Comparison of ENCODE assay signal across 12 cellular contexts in the genomic region with DNA sequence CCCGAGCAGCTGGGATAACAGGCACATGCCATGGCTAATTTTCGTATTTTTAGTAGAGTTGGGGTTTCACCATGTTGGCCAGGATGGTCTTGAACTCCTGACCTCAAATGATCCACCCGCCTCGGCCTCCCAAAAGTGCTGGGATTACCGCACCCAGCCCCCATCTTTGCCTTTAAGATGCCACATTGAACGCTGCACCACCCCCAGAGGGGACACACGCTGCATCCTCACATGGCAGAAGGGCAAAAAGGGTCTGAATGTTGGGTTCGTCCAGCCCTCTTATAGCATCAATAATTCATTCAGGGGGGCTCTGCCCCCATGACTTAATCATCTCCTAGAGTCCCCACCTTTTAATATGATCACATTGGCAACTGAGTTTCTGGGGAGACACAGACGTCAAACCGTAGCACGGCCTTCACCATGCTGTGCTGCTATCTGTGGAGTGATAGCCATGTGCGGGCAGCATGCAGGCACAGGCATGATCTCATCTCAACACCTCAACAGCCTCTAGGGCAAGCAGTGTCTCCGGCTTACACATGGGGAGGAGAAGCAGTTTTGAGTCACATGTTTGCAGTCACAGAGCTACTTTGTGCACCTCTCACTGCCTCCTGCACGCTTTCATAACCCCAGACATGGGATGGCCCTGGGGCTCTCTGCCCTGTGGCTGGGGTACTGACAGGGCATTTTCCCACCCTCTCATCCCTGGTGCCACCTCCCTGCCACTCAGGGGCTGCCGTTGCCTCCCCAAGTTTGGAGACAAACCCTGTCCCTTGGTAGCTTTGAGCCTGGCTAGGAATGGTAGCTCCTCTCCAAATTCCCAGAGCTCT. TPM values are rescaled to one million over a fixed set of nuclear protein-coding genes. Genes with fewer than 3 reads are reported as not detected.
A peak's percentile ranks its signal among the peaks of the same experiment; 100 is the strongest.
DNase-seq lines count a peak whose midpoint lies in the region; ATAC-seq and TF ChIP-seq lines count a peak whose summit lies in the region.
"Had no signal": no experiment of that assay in that cellular context is flagged by ENCODE, and none has a peak within 500 bp of the region (broad histone marks: within the 10 kb centered on the region; RNA-seq: fewer than 3 reads in every experiment).

No MANE protein-coding gene starts in this region.

- H3K4me1 ChIP-seq in RWPE2 (ENCODE audit: insufficient read depth, poor library complexity, severe bottlenecking): no peaks in the 10 kb centered on the region
- H3K4me1 ChIP-seq: A549 had no signal

- ATAC-seq in activated CD4-positive, alpha-beta T cell treated with anti-CD3 and anti-CD28 coated beads for 36 hours: peak; percentile 80
- ATAC-seq in RWPE2 (ENCODE audit: low read depth): peak; percentile 68
- ATAC-seq in esophagus mucosa: peak; percentile 89
- ATAC-seq in stimulated activated effector memory CD8-positive, alpha-beta T cell treated with anti-CD3 and anti-CD28 coated beads, Interleukin-12 subunit alpha, Interleukin-12 subunit beta, amount 100 ng/mL, for 72 hours: peak; percentile 60
- no peak for ATAC-seq in GM19452 (IDR thresholded peaks at IDR 0.05; ENCODE audit: unreplicated experiment)

- POLR2A ChIA-PET in activated CD4-positive, alpha-beta T cell treated with anti-CD3 and anti-CD28 coated beads for 36 hours (lab: Charles Lee): interaction anchor here (1.1 kb wide), 1 partner anchor 27 kb away, joined by 3 read pairs; no protein-coding TSS in a partner anchor
- POLR2A ChIA-PET in activated CD4-positive, alpha-beta T cell treated with anti-CD3 and anti-CD28 coated beads, Interleukin-2, amount 10 ng/mL, durations not matched to agents 7 days and 5 days (lab: Charles Lee): interaction anchor here (0.6 kb wide), 1 partner anchor 177 kb away, joined by 4 read pairs; no protein-coding TSS in a partner anchor

- peak; percentile 53 for DNase-seq in activated CD4-positive, alpha-beta T cell treated with anti-CD3 and anti-CD28 coated beads for 36 hours
- no peak for DNase-seq in activated CD4-positive, alpha-beta T cell treated with anti-CD3 and anti-CD28 coated beads, Interleukin-2, amount 10 ng/mL, durations not matched to agents 7 days and 5 days
- DNase-seq in RWPE2 (ENCODE audit: low spot score) (no peak), NCI-H526 treated with DMSO at 0.1 percent for 48 hours (lab: John Stamatoyannopoulos, UW) (no peak)
- peak in 1 of 2 donors; percentile 46 for DNase-seq in stimulated activated effector memory CD8-positive, alpha-beta T cell treated with anti-CD3 and anti-CD28 coated beads, Interleukin-12 subunit alpha, Interleukin-12 subunit beta, amount 100 ng/mL, for 72 hours (ENCODE audit: low spot score in 2 of 2)
- DNase-seq in stimulated activated naive CD4-positive, alpha-beta T cell treated with Interleukin-2 at 50 U/mL for 16 hours (lab: John Stamatoyannopoulos, UW): no peak
- DNase-seq: NCI-H2081 had no signal

- H3K9me3 ChIP-seq in RWPE2 (ENCODE audit: severe bottlenecking): no peaks in the 10 kb centered on the region
- H3K9me3 ChIP-seq: A549 had no signal

- H3K27me3 ChIP-seq in RWPE2 (ENCODE audit: insufficient read depth, poor library complexity, severe bottlenecking): no peaks in the 10 kb centered on the region

- no peak overlapping the region for H3K4me3 ChIP-seq in RWPE2 (ENCODE audit: severe bottlenecking)
- H3K4me3 ChIP-seq: A549 had no signal

- CTCF ChIA-PET in activated CD4-positive, alpha-beta T cell treated with anti-CD3 and anti-CD28 coated beads for 36 hours (lab: Charles Lee): interaction anchor here (1.3 kb wide), 1 partner anchor 9 kb away, joined by 4 read pairs; no protein-coding TSS in a partner anchor
- CTCF ChIA-PET in activated CD4-positive, alpha-beta T cell treated with anti-CD3 and anti-CD28 coated beads, Interleukin-2, amount 10 ng/mL, durations not matched to agents 7 days and 5 days (lab: Charles Lee): interaction anchor here (0.9 to 2.5 kb wide), 2 partner anchors 10 to 13 kb away, joined by 4 to 6 read pairs; no protein-coding TSS in a partner anchor

- no peaks in the 10 kb centered on the region for H3K36me3 ChIP-seq in RWPE2 (ENCODE audit: low read depth)

- intact Hi-C loops in activated CD4-positive, alpha-beta T cell treated with anti-CD3 and anti-CD28 coated beads for 36 hours (cut with DNase I, micrococcal nuclease): loop anchor here in 1 of 2 experiments (2.0 kb wide), 1 partner anchor 15 kb away; no protein-coding TSS in a partner anchor

- H3K27ac ChIP-seq in RWPE2 (ENCODE audit: poor library complexity, severe bottlenecking): no peak overlapping the region

- no peaks in the 10 kb centered on the region for H3K27me3 Mint-ChIP-seq in activated CD4-positive, alpha-beta T cell treated with anti-CD3 and anti-CD28 coated beads for 36 hours
- H3K27me3 Mint-ChIP-seq in activated CD4-positive, alpha-beta T cell treated with anti-CD3 and anti-CD28 coated beads, Interleukin-2, amount 10 ng/mL, durations not matched to agents 7 days and 5 days: no peaks in the 10 kb centered on the region

- H3K27ac Mint-ChIP-seq in activated CD4-positive, alpha-beta T cell treated with anti-CD3 and anti-CD28 coated beads for 36 hours: peak overlapping the region; percentile 76
- H3K27ac Mint-ChIP-seq in activated CD4-positive, alpha-beta T cell treated with anti-CD3 and anti-CD28 coated beads, Interleukin-2, amount 10 ng/mL, durations not matched to agents 7 days and 5 days: no peak overlapping the region
- H3K27ac Mint-ChIP-seq in stimulated activated effector memory CD8-positive, alpha-beta T cell treated with anti-CD3 and anti-CD28 coated beads, Interleukin-12 subunit alpha, Interleukin-12 subunit beta, amount 100 ng/mL, for 72 hours: peak overlapping the region; percentile 59
- H3K27ac Mint-ChIP-seq: mesothelial cell of epicardium had no signal

- H3K4me1 Mint-ChIP-seq in activated CD4-positive, alpha-beta T cell treated with anti-CD3 and anti-CD28 coated beads for 36 hours: peaks cover 52% of the 10 kb centered on the region
- H3K4me1 Mint-ChIP-seq in activated CD4-positive, alpha-beta T cell treated with anti-CD3 and anti-CD28 coated beads, Interleukin-2, amount 10 ng/mL, durations not matched to agents 7 days and 5 days: peaks cover 46% of the 10 kb centered on the region
- H3K4me1 Mint-ChIP-seq in stimulated activated effector memory CD8-positive, alpha-beta T cell treated with anti-CD3 and anti-CD28 coated beads, Interleukin-12 subunit alpha, Interleukin-12 subunit beta, amount 100 ng/mL, for 72 hours: peaks cover 45% of the 10 kb centered on the region

- H3K36me3 Mint-ChIP-seq in activated CD4-positive, alpha-beta T cell treated with anti-CD3 and anti-CD28 coated beads for 36 hours (ENCODE audit: low read depth): peaks cover 86% of the 10 kb centered on the region
- H3K36me3 Mint-ChIP-seq in activated CD4-positive, alpha-beta T cell treated with anti-CD3 and anti-CD28 coated beads, Interleukin-2, amount 10 ng/mL, durations not matched to agents 7 days and 5 days (ENCODE audit: low read depth): peaks cover 65% of the 10 kb centered on the region
- H3K36me3 Mint-ChIP-seq in stimulated activated effector memory CD8-positive, alpha-beta T cell treated with anti-CD3 and anti-CD28 coated beads, Interleukin-12 subunit alpha, Interleukin-12 subunit beta, amount 100 ng/mL, for 72 hours: peaks cover 96% of the 10 kb centered on the region
- H3K36me3 Mint-ChIP-seq: mesothelial cell of epicardium had no signal

- no peak for TF ChIP-seq CTCF in RWPE2 (IDR thresholded peaks at IDR 0.05; ENCODE audit: poor library complexity, severe bottlenecking)

- H3K9me3 Mint-ChIP-seq in activated CD4-positive, alpha-beta T cell treated with anti-CD3 and anti-CD28 coated beads for 36 hours (ENCODE audit: low read depth): no peaks in the 10 kb centered on the region
- no peaks in the 10 kb centered on the region for H3K9me3 Mint-ChIP-seq in activated CD4-positive, alpha-beta T cell treated with anti-CD3 and anti-CD28 coated beads, Interleukin-2, amount 10 ng/mL, durations not matched to agents 7 days and 5 days
- no peaks in the 10 kb centered on the region for H3K9me3 Mint-ChIP-seq in stimulated activated effector memory CD8-positive, alpha-beta T cell treated with anti-CD3 and anti-CD28 coated beads, Interleukin-12 subunit alpha, Interleukin-12 subunit beta, amount 100 ng/mL, for 72 hours
- H3K9me3 Mint-ChIP-seq: mesothelial cell of epicardium had no signal

- H3K4me3 Mint-ChIP-seq in activated CD4-positive, alpha-beta T cell treated with anti-CD3 and anti-CD28 coated beads for 36 hours: no peak overlapping the region
- no peak overlapping the region for H3K4me3 Mint-ChIP-seq in activated CD4-positive, alpha-beta T cell treated with anti-CD3 and anti-CD28 coated beads, Interleukin-2, amount 10 ng/mL, durations not matched to agents 7 days and 5 days
- H3K4me3 Mint-ChIP-seq in stimulated activated effector memory CD8-positive, alpha-beta T cell treated with anti-CD3 and anti-CD28 coated beads, Interleukin-12 subunit alpha, Interleukin-12 subunit beta, amount 100 ng/mL, for 72 hours: no peak overlapping the region
- H3K4me3 Mint-ChIP-seq: mesothelial cell of epicardium had no signal

RNA-seq across cellular contexts. Expression of a gene that starts 30.0 kb away (rescaled TPM):
- total RNA-seq in activated CD4-positive, alpha-beta T cell treated with anti-CD3 and anti-CD28 coated beads for 36 hours: 10 to 100 TPM; 61.8 to 73.5 TPM
- total RNA-seq in activated CD4-positive, alpha-beta T cell treated with anti-CD3 and anti-CD28 coated beads, Interleukin-2, amount 10 ng/mL, durations not matched to agents 7 days and 5 days: 10 to 100 TPM; 44.4 to 45.6 TPM
- total RNA-seq in esophagus mucosa: 0.56 TPM
- total RNA-seq: endothelial cell of umbilical vein had no signal

Comparison
In these comparisons a context has a peak if more than half of its experiments do, and no peak if none do; other contexts are left out.
1. RNA of a gene that starts 30.0 kb away (total RNA-seq): 61.8 to 73.5 TPM in activated CD4-positive, alpha-beta T cell treated with anti-CD3 and anti-CD28 coated beads for 36 hours and 44.4 to 45.6 TPM in activated CD4-positive, alpha-beta T cell treated with anti-CD3 and anti-CD28 coated beads, Interleukin-2, amount 10 ng/mL, durations not matched to agents 7 days and 5 days; 0.56 TPM in esophagus mucosa (single experiment); every median in the first group is over 10 times any median in the second.